In genomic region chr5:121962943-121963342, GRCh38 we compare ENCODE assay signal across 8 cellular contexts. TPM values are rescaled to one million over a fixed set of nuclear protein-coding genes. Genes with fewer than 3 reads are reported as not detected.
DNase-seq lines count a peak whose midpoint lies in the region; ATAC-seq and TF ChIP-seq lines count a peak whose summit lies in the region.

No MANE protein-coding gene starts in this region.

- no peak for ATAC-seq in GM21515 (IDR thresholded peaks at IDR 0.05; ENCODE audit: unreplicated experiment)
- no peak for ATAC-seq in HG02870 (IDR thresholded peaks at IDR 0.05; ENCODE audit: unreplicated experiment)

- H3K4me2 ChIP-seq in OCI-LY1 (ENCODE audit: low read length) = peak overlapping the region; percentile 93

- H3K27me3 ChIP-seq in OCI-LY1 (ENCODE audit: insufficient read depth, low read length) = no peaks in the 10 kb centered on the region

- H3K27ac Mint-ChIP-seq in progenitor cell of endocrine pancreas = peak overlapping the region; percentile 8

- peak overlapping the region; percentile 95 for H3K4me3 ChIP-seq in GM08714 (ENCODE audit: low read length)
- H3K4me3 ChIP-seq in OCI-LY1 (ENCODE audit: low read depth, low read length, poor library complexity, severe bottlenecking) = peak overlapping the region; percentile 85

- H3K9ac ChIP-seq in OCI-LY1 (ENCODE audit: low read length) = peak overlapping the region; percentile 83

- H4K20me1 ChIP-seq in OCI-LY1 (ENCODE audit: insufficient read depth, low read length) = no peaks in the 10 kb centered on the region

- no peak for TF ChIP-seq CTCF in OCI-LY1 (IDR thresholded peaks at IDR 0.05; ENCODE audit: low read length)
- no peak for TF ChIP-seq CTCF in progenitor cell of endocrine pancreas (IDR thresholded peaks at IDR 0.05; ENCODE audit: unreplicated experiment)

- no peak for DNase-seq in epithelial cell of prostate (ENCODE audit: low read depth, low spot score)
- DNase-seq in progenitor cell of endocrine pancreas (ENCODE audit: low spot score, unreplicated experiment) = no peak
- no peak for DNase-seq in SKM-1 treated with dmso at 0.1 percent for 144 hours (lab: John Stamatoyannopoulos, UW; ENCODE audit: unreplicated experiment)
- no peak for DNase-seq in DMS 273 treated with DMSO at 0.1 percent for 48 hours (lab: John Stamatoyannopoulos, UW)

- no peak overlapping the region for H3K27ac ChIP-seq in OCI-LY1 (ENCODE audit: low read depth, low read length, poor library complexity, severe bottlenecking)
- H3K27ac ChIP-seq in epithelial cell of prostate = peak overlapping the region; percentile 69

- no peaks in the 10 kb centered on the region; the same call in 1 of the 2 replicates for H3K36me3 ChIP-seq in OCI-LY1 (ENCODE audit: insufficient read depth, low read length)

- H3K4me1 Mint-ChIP-seq in progenitor cell of endocrine pancreas (ENCODE audit: low read depth) = peaks cover 8% of the 10 kb centered on the region

- H3K79me2 ChIP-seq in OCI-LY1 (ENCODE audit: insufficient read depth, low read length) = peaks cover 45% of the 10 kb centered on the region

- H3K27me3 Mint-ChIP-seq in progenitor cell of endocrine pancreas = peaks cover 3% of the 10 kb centered on the region

- no peaks in the 10 kb centered on the region for H3K9me2 ChIP-seq in OCI-LY1 (ENCODE audit: low read depth, low read length)

- H3K36me3 Mint-ChIP-seq in progenitor cell of endocrine pancreas (ENCODE audit: insufficient read depth) = peaks cover 11% of the 10 kb centered on the region

- no peaks in the 10 kb centered on the region for H3K9me3 ChIP-seq in OCI-LY1 (ENCODE audit: low read length)

- H3K4me3 Mint-ChIP-seq in progenitor cell of endocrine pancreas (ENCODE audit: low read depth) = peak overlapping the region; percentile 99

- peaks cover 18% of the 10 kb centered on the region for H3K4me1 ChIP-seq in OCI-LY1 (ENCODE audit: insufficient read depth, low read length, severe bottlenecking)

- peaks cover 7% of the 10 kb centered on the region for H3K9me3 Mint-ChIP-seq in progenitor cell of endocrine pancreas (ENCODE audit: low read depth)

- H3F3A ChIP-seq in OCI-LY1 (ENCODE audit: insufficient read depth, low read length) = no peaks in the 10 kb centered on the region

- no peak overlapping the region for H2AFZ ChIP-seq in OCI-LY1 (ENCODE audit: low read length)

RNA-seq across cellular contexts. Expression of gene SRFBP1, which starts 1.2 kb away (rescaled TPM):
- total RNA-seq in progenitor cell of endocrine pancreas = 13.6 and 14.4 TPM in 2 replicates
